Comparison of ENCODE assay signal across 9 cellular contexts in the genomic region with DNA sequence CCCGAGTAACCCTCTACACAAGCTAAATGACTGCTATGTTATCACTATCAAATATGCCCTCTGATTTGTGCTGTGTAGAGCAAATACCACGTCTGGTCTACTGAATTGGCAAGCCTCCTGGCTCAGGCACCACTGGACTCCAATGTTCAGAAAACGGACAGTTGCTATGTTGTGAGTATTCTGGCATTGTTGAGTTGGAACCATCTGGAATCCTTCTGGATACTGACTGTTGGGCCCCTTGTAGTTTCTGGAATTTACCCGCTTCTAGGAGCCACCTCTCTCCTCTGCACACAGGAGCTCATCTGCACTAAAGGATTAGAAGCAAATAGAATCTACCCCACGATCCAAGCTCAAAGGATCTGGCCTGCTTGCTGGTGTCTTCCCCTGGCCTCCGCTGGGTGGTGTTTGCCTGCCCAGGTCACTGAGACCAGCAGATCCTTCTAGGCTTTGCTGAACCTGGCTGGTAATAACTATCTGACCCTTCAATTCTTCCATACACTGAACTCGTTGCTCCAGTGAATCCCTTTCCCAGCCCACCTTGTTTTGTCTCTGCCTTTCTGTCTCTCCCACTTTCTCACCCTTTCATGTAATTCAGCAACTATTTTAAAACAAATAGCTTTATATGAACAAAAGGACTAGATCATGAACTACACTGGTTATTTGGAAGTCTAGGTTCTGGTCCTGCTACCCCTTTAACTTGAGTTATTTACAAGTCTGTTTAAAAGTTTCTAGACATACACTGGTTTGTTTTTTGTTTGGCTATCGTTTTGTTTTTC. TPM values are rescaled to one million over a fixed set of nuclear protein-coding genes. Genes with fewer than 3 reads are reported as not detected.
DNase-seq lines count a peak whose midpoint lies in the region; ATAC-seq, FAIRE-seq and TF ChIP-seq lines count a peak whose summit lies in the region.
"Had no signal": no experiment of that assay in that cellular context is flagged by ENCODE, and none has a peak within 500 bp of the region (broad histone marks: within the 10 kb centered on the region; RNA-seq: fewer than 3 reads in every experiment).

No MANE protein-coding gene starts in this region.

- peaks cover 0 to 46% (median 8%) of the 10 kb centered on the region in 3 donors for H3K4me1 ChIP-seq in gastroesophageal sphincter

- WGBS in gastroesophageal sphincter (ENCODE audit: low coverage in 1 of 2), 2 donors = 57 to 74% methylated on average over 8 of the region's 8 CpGs

- no peak for FAIRE-seq in D721Med (lab: Jason Lieb, UNC)

- no peaks in the 10 kb centered on the region for H3K36me3 ChIP-seq in gastroesophageal sphincter

- no peaks in the 10 kb centered on the region for H3K9me3 ChIP-seq in gastroesophageal sphincter

- ATAC-seq in gastroesophageal sphincter = no peak

- H3K4me3 ChIP-seq in gastroesophageal sphincter = no peak overlapping the region

- TF ChIP-seq EP300 in gastroesophageal sphincter (IDR thresholded peaks at IDR 0.05) = no peak

- no peak for TF ChIP-seq POLR2A in gastroesophageal sphincter (IDR thresholded peaks at IDR 0.05)

- TF ChIP-seq CTCF in gastroesophageal sphincter (IDR thresholded peaks at IDR 0.05) (peak in 1 of 4 experiments; percentile 7), D721Med (IDR thresholded peaks at IDR 0.05; ENCODE audit: insufficient read depth, missing control alignments) (no peak)

- no peaks in the 10 kb centered on the region for H3K27me3 ChIP-seq in gastroesophageal sphincter

- peak overlapping the region in 3 of 4 donors; percentile 42 to 92 (median 87) for H3K27ac ChIP-seq in gastroesophageal sphincter

- peak; percentile 49 for DNase-seq in EH (ENCODE audit: low read depth)
- DNase-seq in NCI-H82 treated with DMSO at 0.1 percent for 48 hours (lab: John Stamatoyannopoulos, UW; ENCODE audit: unreplicated experiment) = peak; percentile 70
- peak; percentile 44 for DNase-seq in retina
- no peak for DNase-seq in NK-92 (lab: John Stamatoyannopoulos, UW; ENCODE audit: unreplicated experiment)
- no peak for DNase-seq in D721Med (ENCODE audit: insufficient read length, low spot score)
- no peak for DNase-seq in nucleus accumbens (lab: John Stamatoyannopoulos, UW)
- no peak for DNase-seq in stimulated activated naive CD4-positive, alpha-beta T cell (lab: John Stamatoyannopoulos, UW)
- DNase-seq: NCI-H1694 treated with DMSO at 0.1 percent for 48 hours had no signal

RNA-seq across cellular contexts. Expression of gene HAAO, which starts 2.1 kb away (rescaled TPM):
- 10 to 100 TPM in 2 of 4 donors, 1 to 10 TPM in 2; 6.0 to 19.1 (median 9.8) TPM for total RNA-seq in gastroesophageal sphincter

RNA-seq across cellular contexts. Expression of gene OXER1, which starts 30.5 kb away (rescaled TPM):
- 1 to 10 TPM in 2 of 4 donors, under 1 TPM in 2; 0.37 to 2.3 (median 1.2) TPM for total RNA-seq in gastroesophageal sphincter

Comparison
In these comparisons a context has a peak if more than half of its experiments do, and no peak if none do; other contexts are left out.
1. DNase-seq: peak in EH (single experiment), NCI-H82 treated with DMSO at 0.1 percent for 48 hours (single experiment) and retina (single experiment); none in NK-92 (single experiment), D721Med (single experiment), nucleus accumbens (0 of 56) and stimulated activated naive CD4-positive, alpha-beta T cell (0 of 6).